ENCODE assay signal across 9 cellular contexts in genomic region chr16:68116256-68116853, GRCh38. TPM values are rescaled to one million over a fixed set of nuclear protein-coding genes. Genes with fewer than 3 reads are reported as not detected.
A peak's percentile ranks its signal among the peaks of the same experiment; 100 is the strongest.
DNase-seq lines count a peak whose midpoint lies in the region; ATAC-seq and TF ChIP-seq lines count a peak whose summit lies in the region.
"Had no signal": no experiment of that assay in that cellular context is flagged by ENCODE, and none has a peak within 500 bp of the region (broad histone marks: within the 10 kb centered on the region; RNA-seq: fewer than 3 reads in every experiment).

No MANE protein-coding gene starts in this region.

- no peak overlapping the region for H3K4me3 ChIP-seq in GM12875 (ENCODE audit: low read depth, low read length)
- H3K4me3 ChIP-seq in prostate gland: no peak overlapping the region
- H3K4me3 ChIP-seq: pancreas had no signal

- ATAC-seq in T-cell (replicated peaks in 1 of 4) (peak; percentile 38 to 68 (median 53)), GM21528 (IDR thresholded peaks at IDR 0.05; ENCODE audit: low FRiP score, unreplicated experiment) (no peak)
- ATAC-seq: pancreas had no signal

- H3K36me3 Mint-ChIP-seq in T-cell: peaks cover 11% of the 10 kb centered on the region

- no peaks in the 10 kb centered on the region for H3K4me1 ChIP-seq in prostate gland (replicated peaks)
- H3K4me1 ChIP-seq: pancreas had no signal

- TF ChIP-seq CTCF in GM12875 (IDR thresholded peaks at IDR 0.05; ENCODE audit: borderline replicate concordance, insufficient read depth, low read depth, low read length) (peak; percentile 60; the same call in 1 of the 2 replicates), prostate gland (IDR thresholded peaks at IDR 0.05) (peak in 2 of 4 experiments; percentile 21 to 34)

- peaks cover 2 to 6% (median 2%) of the 10 kb centered on the region in 3 donors for H3K9me3 Mint-ChIP-seq in T-cell

- intact Hi-C loops in prostate gland (cut with DNase I): no loop called here

- CTCF ChIA-PET in T-cell (lab: Charles Lee): interaction anchor here (0.5 to 1.3 kb wide), 5 partner anchors 21 to 134 kb away, joined by 3 to 14 read pairs (median 4); no protein-coding TSS in a partner anchor

- DNase-seq in ACHN: peak; percentile 31
- DNase-seq in T-cell: peak in 4 of 34 experiments; percentile 14 to 24 (median 19)
- peak; percentile 7 for DNase-seq in glomerular visceral epithelial cell (ENCODE audit: extremely low spot score)
- no peak for DNase-seq in prostate gland (ENCODE audit: low spot score)
- no peak for DNase-seq in DMS114 treated with DMSO at 0.1 percent for 48 hours (lab: John Stamatoyannopoulos, UW; ENCODE audit: unreplicated experiment)
- DNase-seq in NCI-H1048 (lab: John Stamatoyannopoulos, UW): no peak
- DNase-seq: pancreas had no signal

- in situ Hi-C loops in ACHN (cut with HindIII; ENCODE audit: low pct_ligation_motif_present, low pct_unique_long_range_greater_than_20kb, low sequenced_read_pairs): no loop called here

- peaks cover 86 to 94% (median 91%) of the 10 kb centered on the region in 3 donors for H3K4me1 Mint-ChIP-seq in T-cell

- H3K27ac Mint-ChIP-seq in T-cell: peak overlapping the region; percentile 32 to 72

- H3K27me3 Mint-ChIP-seq in T-cell: no peaks in the 10 kb centered on the region

- no peaks in the 10 kb centered on the region for H3K36me3 ChIP-seq in prostate gland
- H3K36me3 ChIP-seq: pancreas had no signal

- no peaks in the 10 kb centered on the region for H3K9me3 ChIP-seq in prostate gland
- H3K9me3 ChIP-seq: pancreas had no signal

- POLR2A ChIA-PET in T-cell (lab: Charles Lee): interaction anchor here in 1 of 2 donors (0.8 kb wide), 1 partner anchor 31 kb away, joined by 7 read pairs; the partner anchor contains the start of gene NFATC3

- H3K4me3 Mint-ChIP-seq in T-cell: peak overlapping the region in 1 of 3 donors; percentile 8

- TF ChIP-seq POLR2A in prostate gland (IDR thresholded peaks at IDR 0.05): no peak

- WGBS in prostate gland: 78% methylated on average over 2 of the region's 2 CpGs

- H3K27me3 ChIP-seq in prostate gland (replicated peaks; ENCODE audit: insufficient read depth): no peaks in the 10 kb centered on the region
- H3K27me3 ChIP-seq: pancreas had no signal

- H3K27ac ChIP-seq in prostate gland: no peak overlapping the region
- H3K27ac ChIP-seq: pancreas had no signal

RNA-seq across cellular contexts. Expression of gene NFATC3, which starts 31.2 kb away (rescaled TPM):
- 100 to 1,000 TPM; 111 to 144 (median 116) TPM for total RNA-seq in T-cell
- 10 to 100 TPM; 36.6 to 84.1 TPM for total RNA-seq in prostate gland

Comparison
In these comparisons a context has a peak if more than half of its experiments do, and no peak if none do; other contexts are left out.
1. DNase-seq: peak in ACHN (single experiment) and glomerular visceral epithelial cell (single experiment); none in prostate gland (single experiment), DMS114 treated with DMSO at 0.1 percent for 48 hours (single experiment) and NCI-H1048 (single experiment).